8 cellular contexts compared by ENCODE assay signal in genomic region chr15:36575266-36575665, GRCh38.
"Had no signal": no experiment of that assay in that cellular context is flagged by ENCODE, and none has a peak within 500 bp of the region (broad histone marks: within the 10 kb centered on the region; RNA-seq: fewer than 3 reads in every experiment).

No MANE protein-coding gene starts in this region.

- H3K4me3 ChIP-seq: GM23248, HAP-1 had no signal

- H3K9ac ChIP-seq: GM23248 had no signal

- ATAC-seq: HCT116, HepG2 had no signal

- H3K36me3 ChIP-seq: HAP-1 had no signal

- DNase-seq: GM23248, GOT3, H7, HFFc6 had no signal

- H3K9me3 ChIP-seq: HAP-1 had no signal

- H3K27ac ChIP-seq: GM23248, HL-60 had no signal
